35 cellular contexts compared by ENCODE assay signal in the genomic region with DNA sequence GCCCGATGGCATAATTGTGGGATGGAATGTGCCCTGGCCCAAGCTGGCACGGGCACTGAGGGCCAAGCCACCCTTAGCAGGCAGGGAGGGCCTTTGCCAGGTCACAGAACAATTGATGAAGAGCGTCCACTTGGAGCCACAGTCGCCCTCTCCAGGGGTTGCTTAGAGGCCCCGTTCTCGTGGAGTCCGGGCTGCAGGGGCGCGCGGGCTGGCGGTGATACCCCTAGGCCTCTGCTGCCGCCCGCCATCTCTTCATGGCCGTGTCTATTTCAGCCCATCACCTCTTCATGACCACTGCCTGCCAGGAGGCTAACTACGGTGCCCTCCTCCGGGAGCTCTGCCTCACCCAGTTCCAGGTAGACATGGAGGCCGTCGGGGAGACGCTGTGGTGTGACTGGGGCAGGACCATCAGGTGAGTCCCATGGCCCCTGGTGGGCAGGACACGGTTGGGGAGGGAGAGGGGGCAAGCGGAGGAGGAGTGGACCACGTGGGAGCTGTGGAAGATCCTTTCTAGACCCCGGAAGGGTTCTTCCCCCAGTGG. TPM values are rescaled to one million over a fixed set of nuclear protein-coding genes. Genes with fewer than 3 reads are reported as not detected.
DNase-seq lines count a peak whose midpoint lies in the region; ATAC-seq and TF ChIP-seq lines count a peak whose summit lies in the region.
"Had no signal": no experiment of that assay in that cellular context is flagged by ENCODE, and none has a peak within 500 bp of the region (broad histone marks: within the 10 kb centered on the region; RNA-seq: fewer than 3 reads in every experiment).

No MANE protein-coding gene starts in this region.

- H3K36me3 ChIP-seq in aorta (ENCODE audit: control insufficient read depth in 1 of 2, insufficient read depth in 2 of 2, low read length in 1 of 2): no peaks in the 10 kb centered on the region
- H3K36me3 ChIP-seq: adrenal gland, suprapubic skin had no signal

- H3K9me3 Mint-ChIP-seq in stimulated activated naive CD8-positive, alpha-beta T cell treated with anti-CD3 and anti-CD28 coated beads, Interleukin-15, amount 100 ng/mL, for 72 hours: no peaks in the 10 kb centered on the region
- no peaks in the 10 kb centered on the region for H3K9me3 Mint-ChIP-seq in osteocyte (ENCODE audit: unreplicated experiment)
- H3K9me3 Mint-ChIP-seq in activated naive CD8-positive, alpha-beta T cell treated with anti-CD3 and anti-CD28 coated beads, Interleukin-2, amount 50 U/mL, for 24 hours: no peaks in the 10 kb centered on the region
- H3K9me3 Mint-ChIP-seq: activated naive CD4-positive, alpha-beta T cell treated with anti-CD3 and anti-CD28 coated beads for 36 hours; CD4-positive, CD25-positive, alpha-beta regulatory T cell; mesothelial cell of epicardium; naive B cell; stimulated activated effector memory CD8-positive, alpha-beta T cell treated with anti-CD3 and anti-CD28 coated beads, Interleukin-12 subunit alpha, Interleukin-12 subunit beta, amount 100 ng/mL, for 72 hours had no signal

- H3K27me3 Mint-ChIP-seq in stimulated activated naive CD8-positive, alpha-beta T cell treated with anti-CD3 and anti-CD28 coated beads, Interleukin-15, amount 100 ng/mL, for 72 hours: peaks cover 26% of the 10 kb centered on the region
- H3K27me3 Mint-ChIP-seq in osteocyte (ENCODE audit: unreplicated experiment): no peaks in the 10 kb centered on the region
- no peaks in the 10 kb centered on the region for H3K27me3 Mint-ChIP-seq in activated naive CD8-positive, alpha-beta T cell treated with anti-CD3 and anti-CD28 coated beads, Interleukin-2, amount 50 U/mL, for 24 hours
- H3K27me3 Mint-ChIP-seq: brain had no signal

- ATAC-seq in stimulated activated naive CD8-positive, alpha-beta T cell treated with anti-CD3 and anti-CD28 coated beads, Interleukin-15, amount 100 ng/mL, for 72 hours: peak; percentile 3
- ATAC-seq in stimulated activated naive CD8-positive, alpha-beta T cell treated with anti-CD3 and anti-CD28 coated beads, Interleukin-15, Interleukin-2, amounts not matched to agents 100 U/mL and 50 U/mL, for 24 hours: no peak
- no peak for ATAC-seq in right cardiac atrium
- no peak for ATAC-seq in aorta (ENCODE audit: low FRiP score)
- no peak for ATAC-seq in activated naive CD8-positive, alpha-beta T cell treated with anti-CD3 and anti-CD28 coated beads, Interleukin-2, amount 50 U/mL, for 24 hours
- ATAC-seq: A549; activated CD4-positive, CD25-positive, alpha-beta regulatory T cell treated with anti-CD3 and anti-CD28 coated beads, Interleukin-2, amount 50 U/mL, for 24 hours; activated CD8-positive, alpha-beta memory T cell treated with anti-CD3 and anti-CD28 coated beads, Interleukin-2, amount 10 ng/mL, durations not matched to agents 7 days and 5 days; left lobe of liver; stimulated activated effector memory CD8-positive, alpha-beta T cell treated with anti-CD3 and anti-CD28 coated beads, Interleukin-12 subunit alpha, Interleukin-12 subunit beta, amount 100 ng/mL, for 72 hours had no signal

- H3K4me3 ChIP-seq in right cardiac atrium (ENCODE audit: low read length) (no peak overlapping the region), aorta (ENCODE audit: low read length in 2 of 2) (no peak overlapping the region)
- H3K4me3 ChIP-seq: A549, adrenal gland, suprapubic skin had no signal

- no peak overlapping the region for H3K27ac Mint-ChIP-seq in stimulated activated naive CD8-positive, alpha-beta T cell treated with anti-CD3 and anti-CD28 coated beads, Interleukin-15, amount 100 ng/mL, for 72 hours
- H3K27ac Mint-ChIP-seq in osteocyte (ENCODE audit: unreplicated experiment): peak overlapping the region; percentile 76
- no peak overlapping the region for H3K27ac Mint-ChIP-seq in activated naive CD8-positive, alpha-beta T cell treated with anti-CD3 and anti-CD28 coated beads, Interleukin-2, amount 50 U/mL, for 24 hours
- H3K27ac Mint-ChIP-seq: activated CD8-positive, alpha-beta memory T cell treated with anti-CD3 and anti-CD28 coated beads, Interleukin-2, amount 10 ng/mL, durations not matched to agents 7 days and 5 days; activated naive CD4-positive, alpha-beta T cell treated with anti-CD3 and anti-CD28 coated beads for 36 hours; CD4-positive, CD25-positive, alpha-beta regulatory T cell; IgD-negative memory B cell; mesothelial cell of epicardium; naive B cell; stimulated activated effector memory CD8-positive, alpha-beta T cell treated with anti-CD3 and anti-CD28 coated beads, Interleukin-12 subunit alpha, Interleukin-12 subunit beta, amount 100 ng/mL, for 72 hours had no signal

- no peak overlapping the region for H3K4me3 Mint-ChIP-seq in stimulated activated naive CD8-positive, alpha-beta T cell treated with anti-CD3 and anti-CD28 coated beads, Interleukin-15, amount 100 ng/mL, for 72 hours
- no peak overlapping the region for H3K4me3 Mint-ChIP-seq in osteocyte (ENCODE audit: unreplicated experiment)
- no peak overlapping the region for H3K4me3 Mint-ChIP-seq in activated naive CD8-positive, alpha-beta T cell treated with anti-CD3 and anti-CD28 coated beads, Interleukin-2, amount 50 U/mL, for 24 hours
- H3K4me3 Mint-ChIP-seq: activated CD8-positive, alpha-beta memory T cell treated with anti-CD3 and anti-CD28 coated beads, Interleukin-2, amount 10 ng/mL, durations not matched to agents 7 days and 5 days; activated naive CD4-positive, alpha-beta T cell treated with anti-CD3 and anti-CD28 coated beads for 36 hours; brain; CD4-positive, CD25-positive, alpha-beta regulatory T cell; IgD-negative memory B cell; mesothelial cell of epicardium; naive B cell; stimulated activated effector memory CD8-positive, alpha-beta T cell treated with anti-CD3 and anti-CD28 coated beads, Interleukin-12 subunit alpha, Interleukin-12 subunit beta, amount 100 ng/mL, for 72 hours had no signal

- intact Hi-C loops in right cardiac atrium (cut with DNase I): no loop called here
- intact Hi-C loops in aorta (cut with DNase I): no loop called here

- no peak for DNase-seq in stimulated activated naive CD8-positive, alpha-beta T cell treated with anti-CD3 and anti-CD28 coated beads, Interleukin-15, amount 100 ng/mL, for 72 hours
- no peak for DNase-seq in stimulated activated naive CD8-positive, alpha-beta T cell treated with anti-CD3 and anti-CD28 coated beads, Interleukin-15, Interleukin-2, amounts not matched to agents 100 U/mL and 50 U/mL, for 24 hours
- peak in 2 of 3 donors; percentile 41 to 46 for DNase-seq in right cardiac atrium
- no peak for DNase-seq in osteocyte (ENCODE audit: extremely low spot score, unreplicated experiment)
- DNase-seq in aorta: peak; percentile 44 to 55
- no peak for DNase-seq in NCI-H1048 (lab: John Stamatoyannopoulos, UW)
- no peak for DNase-seq in activated naive CD8-positive, alpha-beta T cell treated with anti-CD3 and anti-CD28 coated beads, Interleukin-2, amount 50 U/mL, for 24 hours
- no peak for DNase-seq in NCI-H2107 (lab: John Stamatoyannopoulos, UW)
- DNase-seq: activated CD4-positive, alpha-beta T cell treated with anti-CD3 and anti-CD28 coated beads, Interleukin-2, amount 50 U/mL, for 4 hours; activated CD8-positive, alpha-beta memory T cell treated with anti-CD3 and anti-CD28 coated beads, Interleukin-2, amount 10 ng/mL, durations not matched to agents 7 days and 5 days; activated naive CD4-positive, alpha-beta T cell treated with anti-CD3 and anti-CD28 coated beads for 36 hours; activated T-cell treated with anti-CD3 and anti-CD28 coated beads, Interleukin-2, amount 50 U/mL, for 48 hours; AML-193; Calu3; CD4-positive, CD25-positive, alpha-beta regulatory T cell; DMS79; effector CD4-positive, alpha-beta T cell; naive B cell; NCI-H1092 treated with DMSO at 0.1 percent for 48 hours; NCI-H1694 treated with DMSO at 0.1 percent for 48 hours; NCI-H2171; NCI-H510A treated with DMSO at 0.1 percent for 48 hours; nucleus accumbens; RPMI8226; SK-N-SH had no signal

- H3K27ac ChIP-seq in right cardiac atrium (ENCODE audit: low read length) (no peak overlapping the region), aorta (ENCODE audit: low read depth in 1 of 2, low read length in 2 of 2) (peak overlapping the region in 1 of 2 donors; percentile 19)
- H3K27ac ChIP-seq: suprapubic skin had no signal

- H3K4me1 ChIP-seq in right cardiac atrium (ENCODE audit: control insufficient read depth, insufficient read depth, low read length) (no peaks in the 10 kb centered on the region), aorta (ENCODE audit: control insufficient read depth in 1 of 2, insufficient read depth in 2 of 2, low read length in 2 of 2) (peaks cover 9% of the 10 kb centered on the region in 2 donors)
- H3K4me1 ChIP-seq: adrenal gland had no signal

- WGBS in right cardiac atrium: 91% methylated on average over 23 of the region's 23 CpGs
- WGBS in aorta, 2 donors: 89 to 91% methylated on average over 23 of the region's 23 CpGs

- TF ChIP-seq CTCF in osteocyte (IDR thresholded peaks at IDR 0.05): no peak

- no peaks in the 10 kb centered on the region for H3K9me3 ChIP-seq in right cardiac atrium (ENCODE audit: control insufficient read depth, low read length)
- no peaks in the 10 kb centered on the region for H3K9me3 ChIP-seq in aorta (ENCODE audit: control insufficient read depth, low read length)
- H3K9me3 ChIP-seq: A549, adrenal gland, SK-N-SH, suprapubic skin had no signal

- peaks cover 12% of the 10 kb centered on the region for H3K4me1 Mint-ChIP-seq in stimulated activated naive CD8-positive, alpha-beta T cell treated with anti-CD3 and anti-CD28 coated beads, Interleukin-15, amount 100 ng/mL, for 72 hours
- peaks cover 57% of the 10 kb centered on the region for H3K4me1 Mint-ChIP-seq in osteocyte (ENCODE audit: unreplicated experiment)
- peaks cover 4% of the 10 kb centered on the region for H3K4me1 Mint-ChIP-seq in activated naive CD8-positive, alpha-beta T cell treated with anti-CD3 and anti-CD28 coated beads, Interleukin-2, amount 50 U/mL, for 24 hours

- peaks cover 11% of the 10 kb centered on the region for H3K36me3 Mint-ChIP-seq in osteocyte (ENCODE audit: unreplicated experiment)
- H3K36me3 Mint-ChIP-seq in activated naive CD8-positive, alpha-beta T cell treated with anti-CD3 and anti-CD28 coated beads, Interleukin-2, amount 50 U/mL, for 24 hours (ENCODE audit: low read depth): no peaks in the 10 kb centered on the region
- H3K36me3 Mint-ChIP-seq: activated CD8-positive, alpha-beta memory T cell treated with anti-CD3 and anti-CD28 coated beads, Interleukin-2, amount 10 ng/mL, durations not matched to agents 7 days and 5 days; brain; CD4-positive, CD25-positive, alpha-beta regulatory T cell; IgD-negative memory B cell; mesothelial cell of epicardium; naive B cell; stimulated activated effector memory CD8-positive, alpha-beta T cell treated with anti-CD3 and anti-CD28 coated beads, Interleukin-12 subunit alpha, Interleukin-12 subunit beta, amount 100 ng/mL, for 72 hours had no signal

- H3K27me3 ChIP-seq in right cardiac atrium (ENCODE audit: control insufficient read depth, insufficient read depth) (no peaks in the 10 kb centered on the region), aorta (ENCODE audit: control insufficient read depth in 1 of 2, insufficient read depth in 2 of 2, low read length in 1 of 2) (no peaks in the 10 kb centered on the region)
- H3K27me3 ChIP-seq: adrenal gland had no signal

RNA-seq across cellular contexts. Expression of gene RAMP1, which starts 17.6 kb away (rescaled TPM):
- total RNA-seq in right cardiac atrium (100 to 1,000 TPM; 122 to 276 (median 160) TPM), osteocyte (87.9 and 93.4 TPM in 2 replicates), aorta (100 to 1,000 TPM; 109 to 230 TPM)
- polyA plus RNA-seq in right cardiac atrium (164 TPM), aorta (100 to 1,000 TPM; 328 to 423 TPM)
- total RNA-seq: CD4-positive, CD25-positive, alpha-beta regulatory T cell; pulmonary artery endothelial cell had no signal
- polyA plus RNA-seq: A549, IgD-negative memory B cell had no signal

Comparison
In these comparisons a context has a peak if more than half of its experiments do, and no peak if none do; other contexts are left out.
1. DNase-seq: peak in right cardiac atrium (2 of 3) and aorta (2 of 2); none in stimulated activated naive CD8-positive, alpha-beta T cell treated with anti-CD3 and anti-CD28 coated beads, Interleukin-15, amount 100 ng/mL, for 72 hours (0 of 2), stimulated activated naive CD8-positive, alpha-beta T cell treated with anti-CD3 and anti-CD28 coated beads, Interleukin-15, Interleukin-2, amounts not matched to agents 100 U/mL and 50 U/mL, for 24 hours (single experiment), osteocyte (single experiment), NCI-H1048 (single experiment), activated naive CD8-positive, alpha-beta T cell treated with anti-CD3 and anti-CD28 coated beads, Interleukin-2, amount 50 U/mL, for 24 hours (single experiment) and NCI-H2107 (single experiment).